12 cellular contexts compared by ENCODE assay signal in genomic region chr1:155300553-155301329, GRCh38. TPM values are rescaled to one million over a fixed set of nuclear protein-coding genes. Genes with fewer than 3 reads are reported as not detected.
"Had no signal": no experiment of that assay in that cellular context is flagged by ENCODE, and none has a peak within 500 bp of the region (broad histone marks: within the 10 kb centered on the region; RNA-seq: fewer than 3 reads in every experiment).

No MANE protein-coding gene starts in this region.

- H3K27ac ChIP-seq: esophagus squamous epithelium, vagina had no signal

- H3K9me3 ChIP-seq: esophagus squamous epithelium, vagina had no signal

- DNase-seq: activated CD4-positive, alpha-beta T cell treated with anti-CD3 and anti-CD28 coated beads for 48 hours; activated naive CD4-positive, alpha-beta T cell treated with anti-CD3 and anti-CD28 coated beads for 36 hours; esophagus squamous epithelium; foreskin fibroblast; glutamatergic neuron; left ventricle myocardium superior; mesendoderm; retina had no signal

- H3K36me3 ChIP-seq: esophagus squamous epithelium, vagina had no signal

- H3K4me3 ChIP-seq: esophagus squamous epithelium, vagina had no signal

- ATAC-seq: activated T-helper 17 cell treated with anti-CD3 and anti-CD28 coated beads, Interleukin-2, amount 50 U/mL, for 72 hours; left ventricle myocardium superior had no signal

- H3K27me3 ChIP-seq: vagina had no signal

- FAIRE-seq: astrocyte had no signal

RNA-seq across cellular contexts. Expression of gene PKLR, which starts 0.5 kb away (rescaled TPM):
- total RNA-seq: activated naive CD4-positive, alpha-beta T cell treated with anti-CD3 and anti-CD28 coated beads for 36 hours; activated T-helper 17 cell treated with anti-CD3 and anti-CD28 coated beads, Interleukin-2, amount 50 U/mL, for 72 hours; astrocyte; left ventricle myocardium superior; skeletal muscle tissue; vagina had no signal
